8 cellular contexts compared by ENCODE assay signal in genomic region chr16:74936902-74937560, GRCh38. TPM values are rescaled to one million over a fixed set of nuclear protein-coding genes. Genes with fewer than 3 reads are reported as not detected.
DNase-seq lines count a peak whose midpoint lies in the region; ATAC-seq, FAIRE-seq and TF ChIP-seq lines count a peak whose summit lies in the region.

No MANE protein-coding gene starts in this region.

- peak; percentile 41 for DNase-seq in CMK (ENCODE audit: low read depth)
- DNase-seq in astrocyte (ENCODE audit: low read depth) = peak; percentile 69
- DNase-seq in stimulated activated naive CD8-positive, alpha-beta T cell treated with anti-CD3 and anti-CD28 coated beads, Interleukin-15, amount 100 ng/mL, for 72 hours = peak in 1 of 2 donors; percentile 48
- DNase-seq in dedifferentiated amniotic fluid mesenchymal stem cell (ENCODE audit: extremely low spot score) = no peak

- no peak for TF ChIP-seq CTCF in astrocyte (IDR thresholded peaks at IDR 0.05; ENCODE audit: insufficient read depth, low read depth, low read length)

- H3K4me3 Mint-ChIP-seq in astrocyte (ENCODE audit: unreplicated experiment) = no peak overlapping the region
- no peak overlapping the region for H3K4me3 Mint-ChIP-seq in stimulated activated naive CD8-positive, alpha-beta T cell treated with anti-CD3 and anti-CD28 coated beads, Interleukin-15, amount 100 ng/mL, for 72 hours

- H3K36me3 ChIP-seq in astrocyte (ENCODE audit: insufficient read depth, low read length) = peaks cover 6% of the 10 kb centered on the region

- FAIRE-seq in astrocyte (lab: Jason Lieb, UNC) = no peak

- H3K27me3 Mint-ChIP-seq in astrocyte (ENCODE audit: low read depth, unreplicated experiment) = no peaks in the 10 kb centered on the region
- no peaks in the 10 kb centered on the region for H3K27me3 Mint-ChIP-seq in stimulated activated naive CD8-positive, alpha-beta T cell treated with anti-CD3 and anti-CD28 coated beads, Interleukin-15, amount 100 ng/mL, for 72 hours

- H4K20me1 ChIP-seq in astrocyte (ENCODE audit: insufficient read depth, low read length) = peaks cover 6% of the 10 kb centered on the region

- H3K4me1 ChIP-seq in astrocyte (ENCODE audit: insufficient read depth, low read length) = no peaks in the 10 kb centered on the region

- no peaks in the 10 kb centered on the region for H3K4me1 Mint-ChIP-seq in astrocyte (ENCODE audit: low read depth, unreplicated experiment)
- H3K4me1 Mint-ChIP-seq in stimulated activated naive CD8-positive, alpha-beta T cell treated with anti-CD3 and anti-CD28 coated beads, Interleukin-15, amount 100 ng/mL, for 72 hours = no peaks in the 10 kb centered on the region

- no peak overlapping the region for H3K9ac ChIP-seq in astrocyte (ENCODE audit: low read length)

- H2AFZ ChIP-seq in astrocyte (ENCODE audit: low read depth, low read length) = no peak overlapping the region

- H3K4me2 ChIP-seq in astrocyte (ENCODE audit: low read length) = no peak overlapping the region

- H3K9me3 Mint-ChIP-seq in astrocyte (ENCODE audit: unreplicated experiment) = no peaks in the 10 kb centered on the region
- H3K9me3 Mint-ChIP-seq in stimulated activated naive CD8-positive, alpha-beta T cell treated with anti-CD3 and anti-CD28 coated beads, Interleukin-15, amount 100 ng/mL, for 72 hours = no peaks in the 10 kb centered on the region

- H3K9me3 ChIP-seq in astrocyte (ENCODE audit: insufficient read depth, low read depth, low read length) = no peaks in the 10 kb centered on the region

- H3K27me3 ChIP-seq in astrocyte (ENCODE audit: insufficient read depth, low read length) = no peaks in the 10 kb centered on the region

- no peak overlapping the region for H3K27ac ChIP-seq in astrocyte (ENCODE audit: low read depth, low read length)

- no peak overlapping the region for H3K4me3 ChIP-seq in astrocyte (ENCODE audit: insufficient read depth, low read depth, low read length)

- H3K27ac Mint-ChIP-seq in astrocyte (ENCODE audit: unreplicated experiment) = no peak overlapping the region
- peak overlapping the region in 1 of 2 donors; percentile 36 for H3K27ac Mint-ChIP-seq in stimulated activated naive CD8-positive, alpha-beta T cell treated with anti-CD3 and anti-CD28 coated beads, Interleukin-15, amount 100 ng/mL, for 72 hours

- ATAC-seq in GM19455 (IDR thresholded peaks at IDR 0.05; ENCODE audit: unreplicated experiment) (peak; percentile 67), HG03469 (IDR thresholded peaks at IDR 0.05; ENCODE audit: unreplicated experiment) (peak; percentile 72), HG02970 (IDR thresholded peaks at IDR 0.05; ENCODE audit: low FRiP score, unreplicated experiment) (no peak), HG03457 (IDR thresholded peaks at IDR 0.05; ENCODE audit: unreplicated experiment) (no peak)
- ATAC-seq in stimulated activated naive CD8-positive, alpha-beta T cell treated with anti-CD3 and anti-CD28 coated beads, Interleukin-15, amount 100 ng/mL, for 72 hours = peak; percentile 99

- H3K36me3 Mint-ChIP-seq in astrocyte (ENCODE audit: low read depth, unreplicated experiment) = peaks cover 20% of the 10 kb centered on the region

- no peaks in the 10 kb centered on the region for H3K79me2 ChIP-seq in astrocyte (ENCODE audit: insufficient read depth, low read length)

RNA-seq across cellular contexts. Expression of gene WDR59, which starts 47.9 kb away (rescaled TPM):
- 54.7 and 63.8 TPM in 2 replicates for total RNA-seq in astrocyte

Comparison
In these comparisons a context has a peak if more than half of its experiments do, and no peak if none do; other contexts are left out.
1. ATAC-seq: peak in GM19455 (single experiment), HG03469 (single experiment) and stimulated activated naive CD8-positive, alpha-beta T cell treated with anti-CD3 and anti-CD28 coated beads, Interleukin-15, amount 100 ng/mL, for 72 hours (single experiment); none in HG02970 (single experiment) and HG03457 (single experiment).